In genomic region chr10:132654708-132655661, GRCh38 we compare ENCODE assay signal across 8 cellular contexts.
DNase-seq lines count a peak whose midpoint lies in the region; ATAC-seq, FAIRE-seq and TF ChIP-seq lines count a peak whose summit lies in the region.

No MANE protein-coding gene starts in this region.

- no peaks in the 10 kb centered on the region for H3K4me1 ChIP-seq in endothelial cell of umbilical vein (ENCODE audit: control insufficient read depth, extremely low read depth, insufficient read depth, low read length)

- DNase-seq in NCI-H2227 treated with DMSO at 0.1 percent for 48 hours (lab: John Stamatoyannopoulos, UW) (peak; percentile 40), endothelial cell of umbilical vein (ENCODE audit: low read depth, low spot score) (peak; percentile 68), myocyte (ENCODE audit: low read depth) (peak; percentile 45)
- peak; percentile 68 for DNase-seq in activated CD8-positive, alpha-beta T cell treated with anti-CD3 and anti-CD28 coated beads, Interleukin-2, amount 10 ng/mL, durations not matched to agents 7 days and 5 days
- DNase-seq in stimulated activated naive CD8-positive, alpha-beta T cell treated with anti-CD3 and anti-CD28 coated beads, Interleukin-15, amount 100 ng/mL, for 72 hours, result peak; percentile 53 to 58

- BruUV-seq in endothelial cell of umbilical vein (replicated peaks; lab: Mats Ljungman, UMichigan), result no TSS peak

- no peak overlapping the region for H2AFZ ChIP-seq in endothelial cell of umbilical vein (ENCODE audit: low read depth, low read length)

- H3K27ac Mint-ChIP-seq in activated CD8-positive, alpha-beta T cell treated with anti-CD3 and anti-CD28 coated beads, Interleukin-2, amount 10 ng/mL, durations not matched to agents 7 days and 5 days, result no peak overlapping the region
- H3K27ac Mint-ChIP-seq in stimulated activated naive CD8-positive, alpha-beta T cell treated with anti-CD3 and anti-CD28 coated beads, Interleukin-15, amount 100 ng/mL, for 72 hours, result no peak overlapping the region

- no peak overlapping the region for H3K9ac ChIP-seq in endothelial cell of umbilical vein (replicated peaks; ENCODE audit: extremely low read depth, insufficient read depth, low read length)

- no peak overlapping the region for H3K27ac ChIP-seq in 22Rv1
- no peak overlapping the region for H3K27ac ChIP-seq in endothelial cell of umbilical vein (ENCODE audit: insufficient read depth, low read depth, low read length)

- dilution Hi-C loops in endothelial cell of umbilical vein (cut with MboI; ENCODE audit: extremely low pct_ligation_motif_present, low sequenced_read_pairs), result no loop called here

- H3K36me3 ChIP-seq in endothelial cell of umbilical vein (ENCODE audit: control insufficient read depth in 2 of 2, extremely low read depth in 1 of 2, insufficient read depth in 2 of 2, low read length in 2 of 2), result no peaks in the 10 kb centered on the region

- H3K36me3 Mint-ChIP-seq in activated CD8-positive, alpha-beta T cell treated with anti-CD3 and anti-CD28 coated beads, Interleukin-2, amount 10 ng/mL, durations not matched to agents 7 days and 5 days (ENCODE audit: low read depth), result no peaks in the 10 kb centered on the region

- no peaks in the 10 kb centered on the region for H3K9me3 ChIP-seq in endothelial cell of umbilical vein (replicated peaks; ENCODE audit: control insufficient read depth, insufficient read depth, low read length)

- intact Hi-C loops in endothelial cell of umbilical vein (cut with micrococcal nuclease), result loop anchor here (1.0 to 2.0 kb wide), 7 partner anchors 129 to 469 kb away; no protein-coding TSS in a partner anchor

- no peak overlapping the region for H3K4me3 ChIP-seq in endothelial cell of umbilical vein (replicated peaks in 1 of 3; ENCODE audit: insufficient read depth in 1 of 3, low read depth in 1 of 3, low read length in 3 of 3)

- H3K79me2 ChIP-seq in endothelial cell of umbilical vein (ENCODE audit: control insufficient read depth, insufficient read depth, low read length), result no peaks in the 10 kb centered on the region

- no peaks in the 10 kb centered on the region for H3K9me1 ChIP-seq in endothelial cell of umbilical vein (replicated peaks; ENCODE audit: control insufficient read depth, extremely low read depth, insufficient read depth, low read length)

- H3K4me1 Mint-ChIP-seq in activated CD8-positive, alpha-beta T cell treated with anti-CD3 and anti-CD28 coated beads, Interleukin-2, amount 10 ng/mL, durations not matched to agents 7 days and 5 days (ENCODE audit: low read depth), result no peaks in the 10 kb centered on the region
- H3K4me1 Mint-ChIP-seq in stimulated activated naive CD8-positive, alpha-beta T cell treated with anti-CD3 and anti-CD28 coated beads, Interleukin-15, amount 100 ng/mL, for 72 hours, result peaks cover 11% of the 10 kb centered on the region

- CTCF ChIA-PET in activated CD8-positive, alpha-beta T cell treated with anti-CD3 and anti-CD28 coated beads, Interleukin-2, amount 10 ng/mL, durations not matched to agents 7 days and 5 days (lab: Charles Lee), result interaction anchor here (0.8 to 1.8 kb wide), 8 partner anchors 9 to 285 kb away, joined by 3 to 10 read pairs (median 4); no protein-coding TSS in a partner anchor
- CTCF ChIA-PET in endothelial cell of umbilical vein (lab: Charles Lee), result interaction anchor here (0.7 to 2.7 kb wide), 24 partner anchors 9 to 660 kb away, joined by 3 to 21 read pairs (median 5); no protein-coding TSS in a partner anchor

- H3K9me3 Mint-ChIP-seq in activated CD8-positive, alpha-beta T cell treated with anti-CD3 and anti-CD28 coated beads, Interleukin-2, amount 10 ng/mL, durations not matched to agents 7 days and 5 days (ENCODE audit: insufficient read depth), result no peaks in the 10 kb centered on the region
- no peaks in the 10 kb centered on the region for H3K9me3 Mint-ChIP-seq in stimulated activated naive CD8-positive, alpha-beta T cell treated with anti-CD3 and anti-CD28 coated beads, Interleukin-15, amount 100 ng/mL, for 72 hours

- H3K27me3 Mint-ChIP-seq in activated CD8-positive, alpha-beta T cell treated with anti-CD3 and anti-CD28 coated beads, Interleukin-2, amount 10 ng/mL, durations not matched to agents 7 days and 5 days (ENCODE audit: low read depth), result no peaks in the 10 kb centered on the region
- no peaks in the 10 kb centered on the region for H3K27me3 Mint-ChIP-seq in stimulated activated naive CD8-positive, alpha-beta T cell treated with anti-CD3 and anti-CD28 coated beads, Interleukin-15, amount 100 ng/mL, for 72 hours

- POLR2A ChIA-PET in activated CD8-positive, alpha-beta T cell treated with anti-CD3 and anti-CD28 coated beads, Interleukin-2, amount 10 ng/mL, durations not matched to agents 7 days and 5 days (lab: Charles Lee), result interaction anchor here (0.6 kb wide), 1 partner anchor 633 kb away, joined by 3 read pairs; no protein-coding TSS in a partner anchor
- POLR2A ChIA-PET in endothelial cell of umbilical vein (lab: Charles Lee), result no interaction called here

- no peaks in the 10 kb centered on the region for H3K27me3 ChIP-seq in endothelial cell of umbilical vein (ENCODE audit: control insufficient read depth in 2 of 2, insufficient read depth in 2 of 2, low read length in 2 of 2)

- peak; percentile 68 for ATAC-seq in activated CD8-positive, alpha-beta T cell treated with anti-CD3 and anti-CD28 coated beads, Interleukin-2, amount 10 ng/mL, durations not matched to agents 7 days and 5 days
- peak; percentile 51 for ATAC-seq in stimulated activated naive CD8-positive, alpha-beta T cell treated with anti-CD3 and anti-CD28 coated beads, Interleukin-15, amount 100 ng/mL, for 72 hours
- no peak for ATAC-seq in HG03135 (IDR thresholded peaks at IDR 0.05; ENCODE audit: unreplicated experiment)

- no peak overlapping the region for H3K4me3 Mint-ChIP-seq in activated CD8-positive, alpha-beta T cell treated with anti-CD3 and anti-CD28 coated beads, Interleukin-2, amount 10 ng/mL, durations not matched to agents 7 days and 5 days
- no peak overlapping the region for H3K4me3 Mint-ChIP-seq in stimulated activated naive CD8-positive, alpha-beta T cell treated with anti-CD3 and anti-CD28 coated beads, Interleukin-15, amount 100 ng/mL, for 72 hours

- peak; percentile 94 for TF ChIP-seq CTCF in 22Rv1 (IDR thresholded peaks at IDR 0.05)
- peak; percentile 86 for TF ChIP-seq CTCF in GM12874 (IDR thresholded peaks at IDR 0.05; ENCODE audit: insufficient read depth, low read depth, low read length)
- peak; percentile 92 to 94 for TF ChIP-seq CTCF in endothelial cell of umbilical vein (IDR thresholded peaks at IDR 0.05; ENCODE audit: extremely low read depth in 1 of 2, insufficient read depth in 1 of 2, low read depth in 1 of 2, low read length in 2 of 2)

- peak; percentile 77 for FAIRE-seq in endothelial cell of umbilical vein (lab: Jason Lieb, UNC)

- TF ChIP-seq POLR2A in endothelial cell of umbilical vein (IDR thresholded peaks at IDR 0.05; ENCODE audit: low read depth, low read length), result no peak

- no peak overlapping the region for H3K4me2 ChIP-seq in endothelial cell of umbilical vein (ENCODE audit: insufficient read depth, low read length)

- H4K20me1 ChIP-seq in endothelial cell of umbilical vein (replicated peaks; ENCODE audit: control insufficient read depth, extremely low read depth, insufficient read depth, low read length), result no peaks in the 10 kb centered on the region

TF ChIP-seq in endothelial cell of umbilical vein, 7 proteins besides CTCF, POLR2A, EP300 and RAD21:
- TF ChIP-seq JUN (IDR thresholded peaks at IDR 0.05; ENCODE audit: borderline replicate concordance, insufficient read depth, insufficient read length, low read depth), result no peak
- TF ChIP-seq EZH2 (IDR thresholded peaks at IDR 0.05; ENCODE audit: borderline replicate concordance, low read depth, low read length, severe bottlenecking), result no peak
- TF ChIP-seq GATA2 (IDR thresholded peaks at IDR 0.05; ENCODE audit: insufficient read depth, insufficient read length, low read depth, low read length), result no peak
- no peak for TF ChIP-seq MAX (IDR thresholded peaks at IDR 0.05; ENCODE audit: insufficient read depth, insufficient read length)
- no peak for TF ChIP-seq MYC (IDR thresholded peaks at IDR 0.05; ENCODE audit: low read depth, low read length)
- no peak for TF ChIP-seq POLR2AphosphoS5 (IDR thresholded peaks at IDR 0.05; ENCODE audit: insufficient read depth, low read depth, low read length)
- TF ChIP-seq FOS (IDR thresholded peaks at IDR 0.05; ENCODE audit: borderline replicate concordance, insufficient read depth, low read length), result no peak
